8 cellular contexts compared by ENCODE assay signal in the genomic region with DNA sequence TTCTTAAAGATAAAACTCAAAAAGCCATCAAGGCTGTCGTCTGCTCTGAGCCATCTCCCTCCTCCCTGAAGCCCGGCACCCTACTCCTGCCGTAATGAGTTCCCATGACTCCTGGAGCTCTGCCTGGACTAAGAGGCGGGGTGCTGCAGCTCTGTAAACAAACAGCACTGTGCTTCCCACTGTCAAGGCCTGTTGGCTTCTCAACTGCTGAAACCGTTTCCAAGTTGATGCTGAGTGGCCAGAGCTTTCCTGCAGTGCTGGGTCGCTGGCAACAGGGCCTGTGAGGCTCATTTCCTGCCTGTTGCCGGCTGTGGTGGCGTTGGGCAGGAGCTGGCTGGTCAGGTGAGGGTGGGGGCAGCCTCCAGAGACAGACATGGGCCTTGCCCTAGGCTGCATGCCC. TPM values are rescaled to one million over a fixed set of nuclear protein-coding genes. Genes with fewer than 3 reads are reported as not detected.
DNase-seq lines count a peak whose midpoint lies in the region; ATAC-seq and TF ChIP-seq lines count a peak whose summit lies in the region.

No MANE protein-coding gene starts in this region.

- peaks cover 10% of the 10 kb centered on the region for H3K4me1 Mint-ChIP-seq in CD4-positive, alpha-beta T cell (ENCODE audit: low read depth)

- CTCF ChIA-PET in CD4-positive, alpha-beta T cell (lab: Charles Lee), result interaction anchor here (2.0 kb wide), 1 partner anchor 76 kb away, joined by 6 read pairs; no protein-coding TSS in a partner anchor

- peak overlapping the region; percentile 33 for H3K27ac Mint-ChIP-seq in CD4-positive, alpha-beta T cell

- no peaks in the 10 kb centered on the region for H3K27me3 ChIP-seq in CD4-positive, alpha-beta T cell (ENCODE audit: control insufficient read depth, insufficient read depth, low read length)
- no peaks in the 10 kb centered on the region for H3K27me3 ChIP-seq in esophagus (ENCODE audit: control insufficient read depth in 1 of 2, insufficient read depth in 2 of 2, low read length in 2 of 2)

- no peak for ATAC-seq in CD4-positive, alpha-beta T cell (ENCODE audit: poor library complexity)
- ATAC-seq in HG03135 (IDR thresholded peaks at IDR 0.05; ENCODE audit: unreplicated experiment) (no peak), HG03045 (IDR thresholded peaks at IDR 0.05; ENCODE audit: unreplicated experiment) (no peak)

- H3K9me3 ChIP-seq in CD4-positive, alpha-beta T cell (ENCODE audit: control insufficient read depth, low read length), result no peaks in the 10 kb centered on the region
- peaks cover 0 to 2% of the 10 kb centered on the region in 2 donors for H3K9me3 ChIP-seq in esophagus (ENCODE audit: control insufficient read depth in 2 of 2, insufficient read depth in 1 of 2, low read depth in 1 of 2, low read length in 1 of 2)

- H3K4me1 ChIP-seq in esophagus (ENCODE audit: control insufficient read depth in 2 of 2, insufficient read depth in 2 of 2, low read length in 1 of 2), result peaks cover 6 to 40% of the 10 kb centered on the region in 2 donors

- H3K27me3 Mint-ChIP-seq in CD4-positive, alpha-beta T cell, result no peaks in the 10 kb centered on the region

- intact Hi-C loops in CD4-positive, alpha-beta T cell (cut with DNase I, micrococcal nuclease), result loop anchor here (5.0 kb wide), 3 partner anchors 213 to 403 kb away; no protein-coding TSS in a partner anchor

- WGBS in esophagus, 2 donors, result 10 to 15% methylated on average over 8 of the region's 8 CpGs

- H3K27ac ChIP-seq in CD4-positive, alpha-beta T cell (ENCODE audit: low read depth, low read length), result no peak overlapping the region
- peak overlapping the region; percentile 79 to 90 for H3K27ac ChIP-seq in esophagus (ENCODE audit: low read depth in 2 of 2, low read length in 1 of 2)

- POLR2A ChIA-PET in CD4-positive, alpha-beta T cell (lab: Charles Lee), result no interaction called here

- no peak overlapping the region for H3K4me3 ChIP-seq in esophagus (ENCODE audit: low read depth in 1 of 2, low read length in 2 of 2)

- H3K9me3 Mint-ChIP-seq in CD4-positive, alpha-beta T cell, result no peaks in the 10 kb centered on the region

- no peak overlapping the region for H3K4me3 Mint-ChIP-seq in CD4-positive, alpha-beta T cell

- peaks cover 5 to 33% of the 10 kb centered on the region in 2 donors for H3K36me3 ChIP-seq in esophagus (ENCODE audit: control insufficient read depth in 2 of 2, insufficient read depth in 2 of 2, low read length in 1 of 2)

- H3K36me3 Mint-ChIP-seq in CD4-positive, alpha-beta T cell (ENCODE audit: low read depth), result peaks cover 42% of the 10 kb centered on the region

- DNase-seq in CD4-positive, alpha-beta T cell, result no peak
- peak; percentile 18 to 76 for DNase-seq in NCI-H446 (lab: John Stamatoyannopoulos, UW)
- DNase-seq in occipital lobe (lab: John Stamatoyannopoulos, UW), result peak; percentile 75
- DNase-seq in RKO (ENCODE audit: low spot score), result no peak
- DNase-seq in NCI-H82 (lab: John Stamatoyannopoulos, UW), result no peak

- TF ChIP-seq CTCF in CD4-positive, alpha-beta T cell (IDR thresholded peaks at IDR 0.05), result no peak

RNA-seq across cellular contexts. Expression of gene ISYNA1, which starts 26.7 kb away (rescaled TPM):
- 10 to 100 TPM; 34.1 to 41.3 TPM for total RNA-seq in CD4-positive, alpha-beta T cell
- polyA plus RNA-seq in esophagus, result 10 to 100 TPM; 17.5 to 42.7 TPM
- 95.1 TPM for total RNA-seq in occipital lobe

RNA-seq across cellular contexts. Expression of gene SSBP4, which starts 45.4 kb away (rescaled TPM):
- total RNA-seq in CD4-positive, alpha-beta T cell, result 10 to 100 TPM; 44.0 to 50.9 TPM
- 10 to 100 TPM; 25.4 to 25.9 TPM for polyA plus RNA-seq in esophagus
- 75.6 TPM for total RNA-seq in occipital lobe

RNA-seq across cellular contexts. Expression of gene ELL, which starts 57.2 kb away (rescaled TPM):
- total RNA-seq in CD4-positive, alpha-beta T cell, result 10 to 100 TPM; 46.2 to 46.8 TPM
- 1 to 10 TPM; 7.1 to 9.1 TPM for polyA plus RNA-seq in esophagus
- 6.6 TPM for total RNA-seq in occipital lobe

Comparison
In these comparisons a context has a peak if more than half of its experiments do, and no peak if none do; other contexts are left out.
1. DNase-seq: peak in NCI-H446 (2 of 2) and occipital lobe (single experiment); none in CD4-positive, alpha-beta T cell (0 of 10), RKO (single experiment) and NCI-H82 (single experiment).